13 cellular contexts compared by ENCODE assay signal in the genomic region with DNA sequence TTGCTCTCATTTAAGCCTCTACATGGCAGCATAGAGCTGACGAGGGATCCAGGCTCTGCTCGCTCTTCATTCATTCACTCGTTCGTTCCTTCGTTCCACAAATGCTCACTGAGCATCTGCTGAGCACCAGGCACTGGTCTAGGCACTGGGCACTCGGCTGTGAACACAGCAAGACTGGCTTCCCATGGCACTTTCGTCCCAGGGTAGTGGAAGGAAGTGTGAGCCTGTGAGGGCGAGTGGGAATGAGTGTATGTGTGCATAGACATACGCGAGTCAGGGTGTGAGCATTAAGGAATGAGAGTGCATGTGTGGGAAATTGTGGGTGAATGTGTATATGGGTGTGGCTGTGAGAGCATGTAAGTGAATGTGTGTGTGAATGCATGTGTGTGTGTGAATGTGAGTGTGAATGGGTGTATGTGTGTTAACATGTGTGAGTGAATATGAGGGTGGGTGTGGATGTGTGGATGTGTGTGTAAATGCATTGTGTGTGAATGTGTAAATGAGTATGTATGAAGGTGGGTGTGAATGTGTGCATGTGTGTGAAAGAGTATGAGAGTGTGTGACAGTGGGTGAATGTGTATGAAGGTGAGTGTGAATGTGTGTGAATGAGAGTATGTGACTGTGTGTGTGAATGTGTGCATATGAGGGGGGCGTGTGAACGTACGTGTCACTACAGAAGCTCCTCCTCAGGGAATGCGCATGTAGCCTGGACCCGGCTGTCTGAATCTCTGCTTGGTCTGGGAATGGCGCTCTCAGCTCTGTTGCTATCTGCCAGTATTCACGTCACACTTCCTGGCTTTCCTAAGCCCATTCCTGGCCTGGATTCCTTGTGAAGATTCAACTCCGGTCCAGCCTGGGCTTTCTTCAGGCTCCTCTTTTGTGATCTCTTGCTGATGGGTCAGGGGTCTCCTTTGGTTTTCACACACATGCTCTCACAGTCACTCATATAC. TPM values are rescaled to one million over a fixed set of nuclear protein-coding genes. Genes with fewer than 3 reads are reported as not detected.
DNase-seq lines count a peak whose midpoint lies in the region; ATAC-seq and TF ChIP-seq lines count a peak whose summit lies in the region.
"Had no signal": no experiment of that assay in that cellular context is flagged by ENCODE, and none has a peak within 500 bp of the region (broad histone marks: within the 10 kb centered on the region; RNA-seq: fewer than 3 reads in every experiment).

No MANE protein-coding gene starts in this region.

- H3K56ac ChIP-seq in IMR-90 (ENCODE audit: extremely low read depth, insufficient read depth, low read length), result no peak overlapping the region

- dilution Hi-C loops in IMR-90 (cut with HindIII; ENCODE audit: low sequenced_read_pairs, unreplicated experiment), result no loop called here

- no peaks in the 10 kb centered on the region for H3K9me3 ChIP-seq in IMR-90 (ENCODE audit: control insufficient read depth, insufficient read depth, low read length)
- no peaks in the 10 kb centered on the region for H3K9me3 ChIP-seq in mesenchymal stem cell (ENCODE audit: control insufficient read depth, low read length)
- H3K9me3 ChIP-seq: ascending aorta had no signal

- H2AFZ ChIP-seq in IMR-90 (replicated peaks; ENCODE audit: low read length, poor library complexity) (peak overlapping the region; percentile 66), mesenchymal stem cell (ENCODE audit: low read depth, low read length) (no peak overlapping the region)

- H4K5ac ChIP-seq in IMR-90 (ENCODE audit: low read depth, low read length), result no peak overlapping the region

- H3K9ac ChIP-seq in IMR-90 (ENCODE audit: low read depth, low read length) (no peak overlapping the region), mesenchymal stem cell (ENCODE audit: low read length) (no peak overlapping the region)

- H3K4me3 ChIP-seq in IMR-90 (ENCODE audit: insufficient read depth, low read depth, low read length), result no peak overlapping the region
- H3K4me3 ChIP-seq in dorsolateral prefrontal cortex, result no peak overlapping the region
- no peak overlapping the region for H3K4me3 ChIP-seq in mesenchymal stem cell (ENCODE audit: insufficient read depth in 1 of 2, low read depth in 1 of 2, low read length in 2 of 2)
- H3K4me3 ChIP-seq: ascending aorta had no signal

- H2BK5ac ChIP-seq in IMR-90 (ENCODE audit: low read depth, low read length, poor library complexity, severe bottlenecking) (peak overlapping the region; percentile 40), mesenchymal stem cell (ENCODE audit: low read depth, low read length, poor library complexity, severe bottlenecking) (no peak overlapping the region)

- no TSS peak for BruUV-seq in IMR-90 (replicated peaks; lab: Mats Ljungman, UMichigan)

- H2BK15ac ChIP-seq in IMR-90 (ENCODE audit: low read depth, low read length) (0 out of 3 replicates have a peak overlapping the region, but pooled peaks have one; percentile 6), mesenchymal stem cell (ENCODE audit: low read depth, poor library complexity, severe bottlenecking) (no peak overlapping the region)

- H3K18ac ChIP-seq in IMR-90 (ENCODE audit: low read depth, low read length) (no peak overlapping the region), mesenchymal stem cell (ENCODE audit: low read depth in 1 of 2, low read length in 2 of 2) (peak overlapping the region in 1 of 2 experiments; percentile 54)

- no peak overlapping the region for H3K4me2 ChIP-seq in IMR-90 (ENCODE audit: low read depth, low read length)
- H3K4me2 ChIP-seq in mesenchymal stem cell (ENCODE audit: low read length, poor library complexity, severe bottlenecking), result no peak overlapping the region

- intact Hi-C loops in IMR-90 (cut with micrococcal nuclease), result no loop called here
- intact Hi-C loops in dorsolateral prefrontal cortex (cut with DNase I), result no loop called here

- H3K14ac ChIP-seq in IMR-90 (replicated peaks; ENCODE audit: low read depth, low read length) (no peak overlapping the region), mesenchymal stem cell (ENCODE audit: low read length in 2 of 2) (no peak overlapping the region)

- DNase-seq in GM03348 (ENCODE audit: low spot score) (peak; percentile 37), IMR-90 (peak; percentile 75), dorsolateral prefrontal cortex (peak in 2 of 10 donors; percentile 28 to 60), mesenchymal stem cell (peak; percentile 47), inferior parietal cortex (ENCODE audit: extremely low spot score) (no peak), NCI-H2107 (lab: John Stamatoyannopoulos, UW) (no peak), 8988T (no peak)
- DNase-seq: activated CD4-positive, alpha-beta T cell treated with anti-CD3 and anti-CD28 coated beads, Interleukin-2, amount 10 ng/mL, durations not matched to agents 7 days and 5 days; CD4-positive, alpha-beta T cell; NCI-H524 had no signal

- no peak overlapping the region for H4K8ac ChIP-seq in IMR-90 (ENCODE audit: low read depth in 2 of 2, low read length in 2 of 2)
- H4K8ac ChIP-seq in mesenchymal stem cell (ENCODE audit: low read length), result no peak overlapping the region

- CTCF ChIA-PET in IMR-90 (lab: Yijun Ruan, JAX), result no interaction called here

- H4K91ac ChIP-seq in IMR-90 (ENCODE audit: insufficient read depth, low read depth, low read length), result 0 out of 2 replicates have a peak overlapping the region, but pooled peaks have one; percentile 25
- peak overlapping the region; percentile 45 for H4K91ac ChIP-seq in mesenchymal stem cell (ENCODE audit: low read length)

- peak overlapping the region; percentile 44; the same call in 1 of the 2 replicates for H2AK5ac ChIP-seq in IMR-90 (ENCODE audit: low read depth, low read length)
- H2AK5ac ChIP-seq in mesenchymal stem cell (ENCODE audit: low read length, severe bottlenecking), result no peak overlapping the region

- peaks cover 12% of the 10 kb centered on the region; the same call in 1 of the 2 replicates for H3K9me1 ChIP-seq in IMR-90 (ENCODE audit: insufficient read depth, low read length)

- no peak for TF ChIP-seq RAD21 in IMR-90 (IDR thresholded peaks at IDR 0.05; ENCODE audit: low read length)

- POLR2A ChIA-PET in IMR-90 (lab: Charles Lee; ENCODE audit: unreplicated experiment), result no interaction called here

- ATAC-seq in IMR-90 (ENCODE audit: low read depth), result no peak
- ATAC-seq: naive thymus-derived CD4-positive, alpha-beta T cell had no signal

- TF ChIP-seq POLR2A in IMR-90 (IDR thresholded peaks at IDR 0.05; ENCODE audit: low read depth, low read length), result no peak

- no peak overlapping the region for H2BK12ac ChIP-seq in mesenchymal stem cell (ENCODE audit: low read length in 2 of 2)

- no peaks in the 10 kb centered on the region for H4K20me1 ChIP-seq in IMR-90 (ENCODE audit: insufficient read depth, low read length)

- H3K23ac ChIP-seq in IMR-90 (ENCODE audit: low read depth, low read length), result no peak overlapping the region
- no peak overlapping the region for H3K23ac ChIP-seq in mesenchymal stem cell (ENCODE audit: low read length in 2 of 2)

- 79% methylated on average over 11 of the region's 18 CpGs; no CpG with 5 or more reads in 1 of the 2 experiments for WGBS in IMR-90 (ENCODE audit: extremely low coverage in 2 of 2, insufficient read length in 1 of 2), 2 experiments
- WGBS in mesenchymal stem cell, result 89% methylated on average over 18 of the region's 18 CpGs

- H3K4ac ChIP-seq in IMR-90 (ENCODE audit: low read depth, low read length), result no peak overlapping the region
- H3K4ac ChIP-seq in mesenchymal stem cell (ENCODE audit: low read depth in 1 of 2, low read length in 2 of 2), result no peak overlapping the region

- H3K4me1 ChIP-seq in IMR-90 (ENCODE audit: control insufficient read depth, insufficient read depth, low read length), result peaks cover 9% of the 10 kb centered on the region
- peaks cover 14% of the 10 kb centered on the region for H3K4me1 ChIP-seq in mesenchymal stem cell (ENCODE audit: control insufficient read depth, insufficient read depth, low read depth, low read length)
- H3K4me1 ChIP-seq: ascending aorta had no signal

- H3K27ac ChIP-seq in IMR-90 (ENCODE audit: insufficient read depth, low read length) (no peak overlapping the region), dorsolateral prefrontal cortex (peak overlapping the region in 34 of 59 donors; percentile 5 to 76 (median 42)), mesenchymal stem cell (ENCODE audit: low read length, poor library complexity, severe bottlenecking) (no peak overlapping the region)
- H3K27ac ChIP-seq: ascending aorta had no signal

- no peaks in the 10 kb centered on the region for H3K36me3 ChIP-seq in IMR-90 (ENCODE audit: control insufficient read depth, insufficient read depth, low read length)
- no peaks in the 10 kb centered on the region for H3K36me3 ChIP-seq in mesenchymal stem cell (ENCODE audit: control insufficient read depth in 1 of 2, insufficient read depth in 2 of 2, low read depth in 1 of 2, low read length in 2 of 2)
- H3K36me3 ChIP-seq: ascending aorta had no signal

- H2AK9ac ChIP-seq in IMR-90 (replicated peaks; ENCODE audit: low read depth, low read length, poor library complexity), result no peak overlapping the region

- H2BK20ac ChIP-seq in IMR-90 (ENCODE audit: low read depth, low read length), result no peak overlapping the region; the same call in 1 of the 2 replicates

- in situ Hi-C loops in IMR-90 (cut with MboI; ENCODE audit: low sequenced_read_pairs), result no loop called here

- H3K79me1 ChIP-seq in IMR-90 (ENCODE audit: low read depth in 1 of 2, low read length in 2 of 2) (no peaks in the 10 kb centered on the region; a peak in 1 of 4 replicates), mesenchymal stem cell (replicated peaks; ENCODE audit: low read length, poor library complexity, severe bottlenecking) (no peaks in the 10 kb centered on the region)

- H2BK120ac ChIP-seq in IMR-90 (ENCODE audit: low read depth, low read length), result no peak overlapping the region
- no peak overlapping the region for H2BK120ac ChIP-seq in mesenchymal stem cell (ENCODE audit: low read depth, low read length)

- TF ChIP-seq CTCF in IMR-90 (conservative IDR thresholded peaks at IDR 0.05; ENCODE audit: low read depth, low read length), result no peak
- no peak for TF ChIP-seq CTCF in dorsolateral prefrontal cortex (IDR thresholded peaks at IDR 0.05 in 54 of 56, conservative IDR thresholded peaks at IDR 0.05 in 2 of 56; ENCODE audit: low read depth in 1 of 56, partially characterized antibody in 56 of 56)

- no peaks in the 10 kb centered on the region for H3K27me3 ChIP-seq in IMR-90 (ENCODE audit: control insufficient read depth, insufficient read depth, low read length)
- no peaks in the 10 kb centered on the region for H3K27me3 ChIP-seq in dorsolateral prefrontal cortex
- peaks cover 0 to 7% of the 10 kb centered on the region in 2 experiments for H3K27me3 ChIP-seq in mesenchymal stem cell (ENCODE audit: control insufficient read depth in 1 of 2, insufficient read depth in 1 of 2, low read length in 2 of 2)
- H3K27me3 ChIP-seq: ascending aorta had no signal

TF ChIP-seq in IMR-90, 13 proteins besides CTCF, POLR2A, EP300 and RAD21 (continues in another document):
- no peak for TF ChIP-seq MAZ (IDR thresholded peaks at IDR 0.05; ENCODE audit: borderline replicate concordance, low read depth, low read length)

RNA-seq across cellular contexts. Expression of gene SNORC, which starts 28.8 kb away (rescaled TPM):
- total RNA-seq in IMR-90 (2012; rRNA removed), result under 0.01 and 0.28 TPM in 2 replicates
- polyA plus RNA-seq in IMR-90 (2012; rRNA removed), result 0.67 and 0.79 TPM in 2 replicates
- 0.03 and 0.26 TPM in 2 replicates for polyA plus RNA-seq in IMR-90 (2012; cell fraction: cytosol; rRNA removed)
- polyA plus RNA-seq in IMR-90 (2012; cell fraction: nucleus; rRNA removed; ENCODE audit: low replicate concordance), result 5.9 and 8.0 TPM in 2 replicates
- total RNA-seq in dorsolateral prefrontal cortex, result 10 to 100 TPM in 119 of 120 experiments, 1 to 10 TPM in 1; 9.4 to 82.0 (median 34.1) TPM
- polyA plus RNA-seq in mesenchymal stem cell (2013, experiment 1 of 2), result 0.95 TPM
- polyA plus RNA-seq in mesenchymal stem cell (2013, experiment 2 of 2), result 0.90 TPM
- total RNA-seq: ascending aorta had no signal
- polyA plus RNA-seq: IgD-negative memory B cell; naive thymus-derived CD4-positive, alpha-beta T cell had no signal

Comparison
In these comparisons a context has a peak if more than half of its experiments do, and no peak if none do; other contexts are left out.
1. DNase-seq: peak in GM03348 (single experiment), IMR-90 (single experiment) and mesenchymal stem cell (single experiment); none in inferior parietal cortex (single experiment), NCI-H2107 (single experiment) and 8988T (single experiment).
2. H3K27ac ChIP-seq: peak in dorsolateral prefrontal cortex (34 of 59); none in IMR-90 (single experiment) and mesenchymal stem cell (single experiment).